8 cellular contexts compared by ENCODE assay signal in genomic region chr13:38763446-38764381, GRCh38.
A peak's percentile ranks its signal among the peaks of the same experiment; 100 is the strongest.
DNase-seq lines count a peak whose midpoint lies in the region; ATAC-seq, FAIRE-seq and TF ChIP-seq lines count a peak whose summit lies in the region.

No MANE protein-coding gene starts in this region.

- H3K4me3 ChIP-seq in cardiac muscle cell (no peak overlapping the region), GM12878 (no peak overlapping the region)
- H3K4me3 ChIP-seq in naive thymus-derived CD4-positive, alpha-beta T cell (ENCODE audit: low read length), result no peak overlapping the region

- DNase-seq in cardiac muscle cell (ENCODE audit: low read depth in 1 of 2, low spot score in 1 of 2) (peak; percentile 66 to 70), left ventricle myocardium superior (no peak), NCI-H1105 (lab: John Stamatoyannopoulos, UW) (peak; percentile 51), GM12878 (ENCODE audit: low read depth, low spot score) (no peak), kidney tubule cell (ENCODE audit: low spot score) (peak; percentile 58)
- DNase-seq in stimulated activated effector memory CD8-positive, alpha-beta T cell treated with anti-CD3 and anti-CD28 coated beads, Interleukin-12 subunit alpha, Interleukin-12 subunit beta, amount 100 ng/mL, for 72 hours (ENCODE audit: low spot score in 2 of 2), result no peak
- DNase-seq in natural killer cell treated with Interleukin-12 subunit alpha and Interleukin-12 subunit beta and Interleukin-15 and Interleukin-18, amount 100 ng/mL, for 72 hours (ENCODE audit: low spot score), result no peak
- DNase-seq in naive thymus-derived CD4-positive, alpha-beta T cell, result no peak

- intact Hi-C loops in left ventricle myocardium superior (cut with micrococcal nuclease), result loop anchor here (10.0 kb wide), 1 partner anchor 69 kb away; no protein-coding TSS in a partner anchor
- intact Hi-C loops in GM12878 (cut with micrococcal nuclease; ENCODE audit: unreplicated experiment), result loop anchor here (5.0 kb wide), 1 partner anchor 109 kb away; no protein-coding TSS in a partner anchor
- intact Hi-C loops in naive thymus-derived CD4-positive, alpha-beta T cell (cut with micrococcal nuclease), result no loop called here

- peaks cover 18% of the 10 kb centered on the region for H3K4me1 ChIP-seq in cardiac muscle cell (ENCODE audit: low read depth)
- H3K4me1 ChIP-seq in GM12878 (ENCODE audit: control insufficient read depth, insufficient read depth, low read length), result no peaks in the 10 kb centered on the region
- no peaks in the 10 kb centered on the region for H3K4me1 ChIP-seq in naive thymus-derived CD4-positive, alpha-beta T cell (ENCODE audit: control insufficient read depth in 2 of 2, insufficient read depth in 2 of 2, low read length in 2 of 2)

- CTCF ChIA-PET in GM12878 (lab: Yijun Ruan, JAX), result interaction anchor here (0.7 to 5.7 kb wide), 10 partner anchors 10 to 163 kb away, joined by 3 to 25 read pairs (median 4); no protein-coding TSS in a partner anchor
- CTCF ChIA-PET in naive thymus-derived CD4-positive, alpha-beta T cell (lab: Charles Lee), result no interaction called here

- peaks cover 3% of the 10 kb centered on the region for H3K9me3 Mint-ChIP-seq in stimulated activated effector memory CD8-positive, alpha-beta T cell treated with anti-CD3 and anti-CD28 coated beads, Interleukin-12 subunit alpha, Interleukin-12 subunit beta, amount 100 ng/mL, for 72 hours
- peaks cover 2% of the 10 kb centered on the region for H3K9me3 Mint-ChIP-seq in natural killer cell treated with Interleukin-12 subunit alpha and Interleukin-12 subunit beta and Interleukin-15 and Interleukin-18, amount 100 ng/mL, for 72 hours
- H3K9me3 Mint-ChIP-seq in naive thymus-derived CD4-positive, alpha-beta T cell, result peaks cover 0 to 6% (median 0%) of the 10 kb centered on the region in 11 donors

- H2AFZ ChIP-seq in GM12878 (ENCODE audit: control insufficient read depth, low read depth, low read length), result no peak overlapping the region

- FAIRE-seq in GM12878 (lab: Jason Lieb, UNC), result peak; percentile 49

- H3K9ac ChIP-seq in GM12878 (ENCODE audit: control insufficient read depth, insufficient read depth, low read length), result no peak overlapping the region

- H4K20me1 ChIP-seq in GM12878 (ENCODE audit: control insufficient read depth, insufficient read depth), result no peaks in the 10 kb centered on the region

- H3K9me3 ChIP-seq in cardiac muscle cell (ENCODE audit: low read depth) (no peaks in the 10 kb centered on the region), GM12878 (replicated peaks; ENCODE audit: control insufficient read depth, insufficient read depth, low read length) (no peaks in the 10 kb centered on the region)
- no peaks in the 10 kb centered on the region for H3K9me3 ChIP-seq in naive thymus-derived CD4-positive, alpha-beta T cell (ENCODE audit: control insufficient read depth in 2 of 3, low read length in 3 of 3)

- in situ Hi-C loops in GM12878 (cut with MboI), result no loop called here

- TF ChIP-seq CTCF in cardiac muscle cell (IDR thresholded peaks at IDR 0.05; ENCODE audit: low read depth, low read length) (peak; percentile 77), GM12878 (IDR thresholded peaks at IDR 0.05 in 2 of 3, conservative IDR thresholded peaks at IDR 0.05 in 1 of 3; ENCODE audit: control insufficient read depth in 2 of 3, extremely low read depth in 1 of 3, insufficient read depth in 1 of 3, low read depth in 3 of 3, low read length in 3 of 3) (peak; percentile 38 to 50 (median 45); a peak in 5 of 6 replicates)

- no peaks in the 10 kb centered on the region for H3K4me1 Mint-ChIP-seq in stimulated activated effector memory CD8-positive, alpha-beta T cell treated with anti-CD3 and anti-CD28 coated beads, Interleukin-12 subunit alpha, Interleukin-12 subunit beta, amount 100 ng/mL, for 72 hours
- no peaks in the 10 kb centered on the region for H3K4me1 Mint-ChIP-seq in natural killer cell treated with Interleukin-12 subunit alpha and Interleukin-12 subunit beta and Interleukin-15 and Interleukin-18, amount 100 ng/mL, for 72 hours (ENCODE audit: low read depth in 2 of 2)
- H3K4me1 Mint-ChIP-seq in naive thymus-derived CD4-positive, alpha-beta T cell, result no peaks in the 10 kb centered on the region

- peak; percentile 53 for TF ChIP-seq RAD21 in GM12878 (IDR thresholded peaks at IDR 0.05; ENCODE audit: insufficient read depth, low read depth, low read length)

- H3K36me3 ChIP-seq in cardiac muscle cell (no peaks in the 10 kb centered on the region), GM12878 (ENCODE audit: control insufficient read depth in 2 of 2, insufficient read depth in 2 of 2, low read length in 1 of 2) (no peaks in the 10 kb centered on the region)
- no peaks in the 10 kb centered on the region for H3K36me3 ChIP-seq in naive thymus-derived CD4-positive, alpha-beta T cell (ENCODE audit: control insufficient read depth in 2 of 3, insufficient read depth in 3 of 3, low read length in 3 of 3)

- no peak for TF ChIP-seq EP300 in GM12878 (IDR thresholded peaks at IDR 0.05; ENCODE audit: borderline replicate concordance in 1 of 2, control insufficient read depth in 1 of 2, low read depth in 2 of 2, low read length in 2 of 2)

- WGBS in GM12878 (ENCODE audit: insufficient coverage, insufficient replicate concordance, low lambda C conversion rate, missing lambda C conversion rate), result 29% methylated on average over 7 of the region's 7 CpGs

- SMC1A ChIA-PET in GM12878 (lab: Charles Lee; ENCODE audit: uncharacterized antibody, unreplicated experiment), result interaction anchor here (0.7 to 3.2 kb wide), 9 partner anchors 40 to 174 kb away, joined by 3 to 23 read pairs (median 3); no protein-coding TSS in a partner anchor

- POLR2A ChIA-PET in GM12878 (lab: Charles Lee), result no interaction called here
- POLR2A ChIA-PET in naive thymus-derived CD4-positive, alpha-beta T cell (lab: Charles Lee), result no interaction called here

- H3K4me2 ChIP-seq in GM12878 (ENCODE audit: control insufficient read depth, insufficient read depth), result no peak overlapping the region

- RAD21 ChIA-PET in GM12878 (lab: Charles Lee; ENCODE audit: unreplicated experiment), result interaction anchor here (0.6 to 2.5 kb wide), 6 partner anchors 42 to 108 kb away, joined by 3 to 9 read pairs (median 5); no protein-coding TSS in a partner anchor

- H3K27me3 Mint-ChIP-seq in natural killer cell treated with Interleukin-12 subunit alpha and Interleukin-12 subunit beta and Interleukin-15 and Interleukin-18, amount 100 ng/mL, for 72 hours, result no peaks in the 10 kb centered on the region
- peaks cover 0 to 43% (median 10%) of the 10 kb centered on the region in 5 donors for H3K27me3 Mint-ChIP-seq in naive thymus-derived CD4-positive, alpha-beta T cell

- no peaks in the 10 kb centered on the region for H3K36me3 Mint-ChIP-seq in stimulated activated effector memory CD8-positive, alpha-beta T cell treated with anti-CD3 and anti-CD28 coated beads, Interleukin-12 subunit alpha, Interleukin-12 subunit beta, amount 100 ng/mL, for 72 hours
- no peaks in the 10 kb centered on the region for H3K36me3 Mint-ChIP-seq in natural killer cell treated with Interleukin-12 subunit alpha and Interleukin-12 subunit beta and Interleukin-15 and Interleukin-18, amount 100 ng/mL, for 72 hours
- peaks cover 0 to 3% (median 0%) of the 10 kb centered on the region in 5 donors for H3K36me3 Mint-ChIP-seq in naive thymus-derived CD4-positive, alpha-beta T cell

- H3K27me3 ChIP-seq in cardiac muscle cell (no peaks in the 10 kb centered on the region), GM12878 (replicated peaks in 1 of 2; ENCODE audit: control insufficient read depth in 2 of 2, insufficient read depth in 2 of 2, low read length in 1 of 2) (no peaks in the 10 kb centered on the region)
- no peaks in the 10 kb centered on the region for H3K27me3 ChIP-seq in naive thymus-derived CD4-positive, alpha-beta T cell (ENCODE audit: control insufficient read depth in 2 of 2, insufficient read depth in 2 of 2, low read length in 2 of 2)

- no TSS peak for BruUV-seq in GM12878 (replicated peaks; lab: Mats Ljungman, UMichigan)

- H3K27ac ChIP-seq in cardiac muscle cell (no peak overlapping the region), GM12878 (ENCODE audit: control insufficient read depth, insufficient read depth) (no peak overlapping the region)
- no peak overlapping the region for H3K27ac ChIP-seq in naive thymus-derived CD4-positive, alpha-beta T cell (ENCODE audit: low read depth, low read length)

- H3K27ac Mint-ChIP-seq in stimulated activated effector memory CD8-positive, alpha-beta T cell treated with anti-CD3 and anti-CD28 coated beads, Interleukin-12 subunit alpha, Interleukin-12 subunit beta, amount 100 ng/mL, for 72 hours, result no peak overlapping the region
- no peak overlapping the region for H3K27ac Mint-ChIP-seq in natural killer cell treated with Interleukin-12 subunit alpha and Interleukin-12 subunit beta and Interleukin-15 and Interleukin-18, amount 100 ng/mL, for 72 hours
- H3K27ac Mint-ChIP-seq in naive thymus-derived CD4-positive, alpha-beta T cell, result no peak overlapping the region

- no peak for TF ChIP-seq POLR2A in GM12878 (IDR thresholded peaks at IDR 0.05; ENCODE audit: low read depth, low read length)

- no peaks in the 10 kb centered on the region for H3K79me2 ChIP-seq in GM12878 (ENCODE audit: control insufficient read depth, insufficient read depth, low read length)

- ATAC-seq in left ventricle myocardium superior, result no peak
- ATAC-seq in GM12878, result peak; percentile 75
- no peak for ATAC-seq in stimulated activated effector memory CD8-positive, alpha-beta T cell treated with anti-CD3 and anti-CD28 coated beads, Interleukin-12 subunit alpha, Interleukin-12 subunit beta, amount 100 ng/mL, for 72 hours
- no peak for ATAC-seq in natural killer cell treated with Interleukin-12 subunit alpha and Interleukin-12 subunit beta and Interleukin-15 and Interleukin-18, amount 100 ng/mL, for 72 hours
- ATAC-seq in naive thymus-derived CD4-positive, alpha-beta T cell, result no peak

- H3K4me3 Mint-ChIP-seq in stimulated activated effector memory CD8-positive, alpha-beta T cell treated with anti-CD3 and anti-CD28 coated beads, Interleukin-12 subunit alpha, Interleukin-12 subunit beta, amount 100 ng/mL, for 72 hours, result no peak overlapping the region
- H3K4me3 Mint-ChIP-seq in natural killer cell treated with Interleukin-12 subunit alpha and Interleukin-12 subunit beta and Interleukin-15 and Interleukin-18, amount 100 ng/mL, for 72 hours, result no peak overlapping the region
- H3K4me3 Mint-ChIP-seq in naive thymus-derived CD4-positive, alpha-beta T cell, result no peak overlapping the region

TF ChIP-seq in GM12878, 131 proteins besides CTCF, POLR2A, EP300 and RAD21:
- no peak for TF ChIP-seq EZH2 (IDR thresholded peaks at IDR 0.05; ENCODE audit: borderline replicate concordance, control insufficient read depth, low read depth, low read length)
- peak; percentile 39; the same call in 1 of the 2 replicates for TF ChIP-seq SMC3 (IDR thresholded peaks at IDR 0.05; ENCODE audit: borderline replicate concordance, low read length)
TF ChIP-seq in GM12878: peak in this region for 1.

Comparison
In these comparisons a context has a peak if more than half of its experiments do, and no peak if none do; other contexts are left out.
1. DNase-seq: peak in cardiac muscle cell (2 of 2), NCI-H1105 (single experiment) and kidney tubule cell (single experiment); none in left ventricle myocardium superior (single experiment), GM12878 (single experiment), stimulated activated effector memory CD8-positive, alpha-beta T cell treated with anti-CD3 and anti-CD28 coated beads, Interleukin-12 subunit alpha, Interleukin-12 subunit beta, amount 100 ng/mL, for 72 hours (0 of 2), natural killer cell treated with Interleukin-12 subunit alpha and Interleukin-12 subunit beta and Interleukin-15 and Interleukin-18, amount 100 ng/mL, for 72 hours (single experiment) and naive thymus-derived CD4-positive, alpha-beta T cell (0 of 9).
2. intact Hi-C loops: an anchor here in left ventricle myocardium superior (10.0 kb wide) and GM12878 (5.0 kb wide); none called in naive thymus-derived CD4-positive, alpha-beta T cell.